ENCODE assay signal across 12 cellular contexts in genomic region chr14:68928770-68929550, GRCh38. TPM values are rescaled to one million over a fixed set of nuclear protein-coding genes. Genes with fewer than 3 reads are reported as not detected.
DNase-seq lines count a peak whose midpoint lies in the region; ATAC-seq, FAIRE-seq and TF ChIP-seq lines count a peak whose summit lies in the region.
"Had no signal": no experiment of that assay in that cellular context is flagged by ENCODE, and none has a peak within 500 bp of the region (broad histone marks: within the 10 kb centered on the region; RNA-seq: fewer than 3 reads in every experiment).

No MANE protein-coding gene starts in this region.

- no peak overlapping the region for H2BK5ac ChIP-seq in H1 (ENCODE audit: low read depth, low read length)

- peaks cover 29 to 65% (median 49%) of the 10 kb centered on the region in 11 experiments for H3K36me3 ChIP-seq in BLaER1 treated with 17β-estradiol and CSF1 and Interleukin-3, amounts not matched to agents 10 nM and 100 nM
- H3K36me3 ChIP-seq in H1 (ENCODE audit: control insufficient read depth in 2 of 4, insufficient read depth in 4 of 4, low read length in 3 of 4), result peaks cover 0 to 12% (median 2%) of the 10 kb centered on the region in 4 experiments; a peak in 2 of 8 replicates
- no peaks in the 10 kb centered on the region for H3K36me3 ChIP-seq in neural progenitor cell

- no peak overlapping the region for H2AFZ ChIP-seq in H1 (ENCODE audit: low read length)
- H2AFZ ChIP-seq in neural progenitor cell (replicated peaks), result no peak overlapping the region

- no peak overlapping the region for H2BK12ac ChIP-seq in H1 (ENCODE audit: low read depth, low read length)

- peaks cover 18% of the 10 kb centered on the region for H3K36me3 Mint-ChIP-seq in neural progenitor cell

- no peak overlapping the region for H3K18ac ChIP-seq in H1 (ENCODE audit: extremely low read depth, low read length)

- H2BK120ac ChIP-seq in H1 (replicated peaks; ENCODE audit: low read depth, low read length), result no peak overlapping the region

- H2BK20ac ChIP-seq in H1 (ENCODE audit: low read length), result no peak overlapping the region

- H4K20me1 ChIP-seq in BLaER1 treated with 17β-estradiol and CSF1 and Interleukin-3, amounts not matched to agents 10 nM and 100 nM, result peaks cover 11 to 99% (median 75%) of the 10 kb centered on the region in 11 experiments; a peak in 19 of 22 replicates
- H4K20me1 ChIP-seq in H1 (replicated peaks in 1 of 2; ENCODE audit: control insufficient read depth in 1 of 2, insufficient read depth in 2 of 2, low read length in 2 of 2) (peaks cover 17 to 30% of the 10 kb centered on the region in 2 experiments), neural progenitor cell (ENCODE audit: low read depth) (peaks cover 52% of the 10 kb centered on the region)

- TF ChIP-seq EP300 in H1 (IDR thresholded peaks at IDR 0.05; ENCODE audit: borderline replicate concordance in 1 of 2, low read depth in 2 of 2, low read length in 2 of 2), result no peak

- DNase-seq in HTR-8/SVneo (ENCODE audit: insufficient read length, low spot score) (no peak), H1 (ENCODE audit: low read depth in 1 of 2, low spot score in 2 of 2) (no peak), neural progenitor cell (ENCODE audit: low spot score) (no peak), NCI-H526 (lab: John Stamatoyannopoulos, UW) (no peak)
- no peak for DNase-seq in stimulated activated CD4-positive, alpha-beta T cell treated with anti-CD3 and anti-CD28 coated beads, Interleukin-4, amount 100 ng/mL, for 24 hours
- no peak for DNase-seq in stimulated activated CD4-positive, alpha-beta T cell treated with anti-CD3 and anti-CD28 coated beads, Interleukin-4, amount 100 ng/mL, for 1 hour
- DNase-seq: NCI-H2029 treated with DMSO at 0.1 percent for 48 hours, SW 1271 had no signal

- no peak overlapping the region for H2AK5ac ChIP-seq in H1 (ENCODE audit: low read depth, low read length)

- H3K23ac ChIP-seq in H1 (ENCODE audit: insufficient read length), result no peak overlapping the region

- peaks cover 12 to 97% of the 10 kb centered on the region in 2 experiments for H3K79me2 ChIP-seq in H1 (ENCODE audit: control insufficient read depth in 1 of 2, insufficient read depth in 2 of 2, low read length in 2 of 2)
- H3K79me2 ChIP-seq in neural progenitor cell (ENCODE audit: low read depth), result peaks cover 70% of the 10 kb centered on the region

- peaks cover 19 to 27% (median 24%) of the 10 kb centered on the region in 11 experiments for H3K9me3 ChIP-seq in BLaER1 treated with 17β-estradiol and CSF1 and Interleukin-3, amounts not matched to agents 10 nM and 100 nM (replicated peaks in 1 of 11)
- H3K9me3 ChIP-seq in H1 (ENCODE audit: insufficient read depth in 2 of 2, low read depth in 1 of 2, low read length in 1 of 2) (no peaks in the 10 kb centered on the region), neural progenitor cell (ENCODE audit: low read depth) (no peaks in the 10 kb centered on the region)

- peaks cover 20% of the 10 kb centered on the region for H3K79me1 ChIP-seq in H1 (ENCODE audit: low read depth, low read length)

- H3K27me3 ChIP-seq in BLaER1 treated with 17β-estradiol and CSF1 and Interleukin-3, amounts not matched to agents 10 nM and 100 nM, result no peaks in the 10 kb centered on the region
- H3K27me3 ChIP-seq in H1 (replicated peaks in 1 of 4; ENCODE audit: control insufficient read depth in 3 of 4, extremely low read depth in 1 of 4, insufficient read depth in 3 of 4, low read length in 3 of 4) (no peaks in the 10 kb centered on the region), neural progenitor cell (no peaks in the 10 kb centered on the region)

- H3K9me3 Mint-ChIP-seq in neural progenitor cell, result peaks cover 9% of the 10 kb centered on the region

- no peak overlapping the region for H3K4ac ChIP-seq in H1 (replicated peaks; ENCODE audit: insufficient read length, low read depth, low read length)

- H3K4me2 ChIP-seq in BLaER1 treated with 17β-estradiol and CSF1 and Interleukin-3, amounts not matched to agents 10 nM and 100 nM, result peak overlapping the region; percentile 49 to 86 (median 61)
- no peak overlapping the region for H3K4me2 ChIP-seq in H1 (ENCODE audit: insufficient read depth in 1 of 2, low read depth in 2 of 2, low read length in 2 of 2)
- no peak overlapping the region for H3K4me2 ChIP-seq in neural progenitor cell

- H3K4me1 ChIP-seq in BLaER1 treated with 17β-estradiol and CSF1 and Interleukin-3, amounts not matched to agents 10 nM and 100 nM, result peaks cover 27 to 81% (median 45%) of the 10 kb centered on the region in 10 experiments
- peaks cover 0 to 3% (median 1%) of the 10 kb centered on the region in 4 experiments; a peak in 4 of 7 replicates for H3K4me1 ChIP-seq in H1 (replicated peaks in 1 of 4; ENCODE audit: control insufficient read depth in 3 of 4, insufficient read depth in 4 of 4, low read length in 3 of 4)
- peaks cover 14% of the 10 kb centered on the region for H3K4me1 ChIP-seq in neural progenitor cell

- peak overlapping the region; percentile 69 for H3K27ac Mint-ChIP-seq in neural progenitor cell

- H3K14ac ChIP-seq in H1 (ENCODE audit: insufficient read length), result no peak overlapping the region

- FAIRE-seq in HTR-8/SVneo (lab: Jason Lieb, UNC), result peak; percentile 98
- FAIRE-seq in H1 (lab: Jason Lieb, UNC), result no peak
- FAIRE-seq: keratinocyte had no signal

- H3K9ac ChIP-seq in BLaER1 treated with 17β-estradiol and CSF1 and Interleukin-3, amounts not matched to agents 10 nM and 100 nM, result peak overlapping the region in 9 of 11 experiments; percentile 10 to 55 (median 43); a peak in 10 of 22 replicates
- H3K9ac ChIP-seq in H1 (replicated peaks in 1 of 4; ENCODE audit: extremely low read depth in 1 of 4, low read depth in 3 of 4, low read length in 3 of 4) (no peak overlapping the region), neural progenitor cell (no peak overlapping the region)

- no peaks in the 10 kb centered on the region for H3F3A ChIP-seq in neural progenitor cell (ENCODE audit: low read depth)

- no peak overlapping the region for H3K4me3 Mint-ChIP-seq in neural progenitor cell

- no peak overlapping the region for H2BK15ac ChIP-seq in H1 (ENCODE audit: low read length)

- H4K91ac ChIP-seq in H1 (replicated peaks; ENCODE audit: insufficient read length, low read length), result no peak overlapping the region

- POLR2A ChIA-PET in H1 (lab: Charles Lee; ENCODE audit: partially characterized antibody), result interaction anchor here (1.0 to 1.8 kb wide), 3 partner anchors 9 to 40 kb away, joined by 3 to 8 read pairs (median 3); no protein-coding TSS in a partner anchor

- no peak for ATAC-seq in activated CD4-positive, CD25-positive, alpha-beta regulatory T cell treated with anti-CD3 and anti-CD28 coated beads, Interleukin-2, amount 50 U/mL, for 24 hours

- TF ChIP-seq POLR2A in H1 (IDR thresholded peaks at IDR 0.05; ENCODE audit: control extremely low read depth in 1 of 2, low read depth in 2 of 2, low read length in 2 of 2), result no peak

- no peak overlapping the region for H4K5ac ChIP-seq in H1 (ENCODE audit: insufficient read length, low read depth, low read length)

- no peak overlapping the region for H3K56ac ChIP-seq in H1 (replicated peaks; ENCODE audit: insufficient read length, low read depth, low read length)

- peak overlapping the region; percentile 21 for H4K8ac ChIP-seq in H1 (ENCODE audit: extremely low read depth, insufficient read depth, low read length)

- H3K27me3 Mint-ChIP-seq in neural progenitor cell (ENCODE audit: insufficient read depth, low read depth), result no peaks in the 10 kb centered on the region

- TF ChIP-seq RAD21 in H1 (IDR thresholded peaks at IDR 0.05 in 1 of 2, conservative IDR thresholded peaks at IDR 0.05 in 1 of 2; ENCODE audit: low read depth in 2 of 2, low read length in 2 of 2), result no peak

- WGBS in H1 (ENCODE audit: extremely low coverage in 1 of 2, insufficient coverage in 1 of 2, insufficient read length in 1 of 2, insufficient replicate concordance in 2 of 2, low coverage in 1 of 2, low lambda C conversion rate in 2 of 2, missing lambda C conversion rate in 1 of 2), 2 experiments, result 90% methylated on average over 21 of the region's 22 CpGs; no CpG with 5 or more reads in 1 of the 2 experiments

- TF ChIP-seq CTCF in H1 (IDR thresholded peaks at IDR 0.05; ENCODE audit: control extremely low read depth in 1 of 3, insufficient read depth in 1 of 3, low read depth in 1 of 3, low read length in 3 of 3) (no peak), neural progenitor cell (IDR thresholded peaks at IDR 0.05) (no peak)

- CTCF ChIA-PET in H1 (lab: Charles Lee; ENCODE audit: partially characterized antibody), result interaction anchor here (1.8 to 22.6 kb wide), 5 partner anchors 11 to 179 kb away, joined by 5 to 291 read pairs (median 186); no protein-coding TSS in a partner anchor

- H3K27ac ChIP-seq in BLaER1 treated with 17β-estradiol and CSF1 and Interleukin-3, amounts not matched to agents 10 nM and 100 nM, result peak overlapping the region in 9 of 11 experiments; percentile 50 to 72 (median 62); a peak in 14 of 22 replicates
- H3K27ac ChIP-seq in H1 (ENCODE audit: low read depth, low read length) (no peak overlapping the region), neural progenitor cell (no peak overlapping the region)
- H3K27ac ChIP-seq: C4-2B had no signal

- no peaks in the 10 kb centered on the region for H3K23me2 ChIP-seq in H1 (ENCODE audit: low read depth, low read length)

- H3K4me1 Mint-ChIP-seq in neural progenitor cell, result peaks cover 35% of the 10 kb centered on the region

- no peak overlapping the region for H3K4me3 ChIP-seq in BLaER1 treated with 17β-estradiol and CSF1 and Interleukin-3, amounts not matched to agents 10 nM and 100 nM
- no peak overlapping the region for H3K4me3 ChIP-seq in H1 (ENCODE audit: extremely low read depth in 1 of 4, insufficient read depth in 2 of 4, low read depth in 3 of 4, low read length in 4 of 4)
- no peak overlapping the region for H3K4me3 ChIP-seq in neural progenitor cell

TF ChIP-seq in H1, 55 proteins besides CTCF, POLR2A, EP300 and RAD21 (continues in another document):
- no peak for TF ChIP-seq USF2 (IDR thresholded peaks at IDR 0.05; ENCODE audit: low read length)

RNA-seq across cellular contexts. Expression of gene ACTN1, which starts 50.1 kb away (rescaled TPM):
- total RNA-seq in H1 (2021; fragmentation: NEBNext Ultra II Directional; extraction: Animal tissue kit (Norgen Biotek cat#: 25700)), result 253 and 262 TPM in 2 replicates
- 236 and 302 TPM in 2 replicates for polyA plus RNA-seq in H1 (2011; rRNA removed)
- polyA plus RNA-seq in H1 (2011; cell fraction: cytosol; rRNA removed), result 181 TPM
- 508 TPM for polyA plus RNA-seq in H1 (2011; cell fraction: nucleus; rRNA removed)
- polyA plus RNA-seq in H1 (2012, experiment 1 of 2), result 230 to 270 TPM (median 252 TPM) in 4 replicates
- 133 TPM for polyA plus RNA-seq in H1 (2012, experiment 2 of 2)
- 162 TPM for polyA plus RNA-seq in H1 (2013, experiment 1 of 2)
- polyA plus RNA-seq in H1 (2013, experiment 2 of 2), result 147 TPM
- polyA minus RNA-seq in H1 (2011; rRNA and poly(A)+ RNA removed), result 205 and 224 TPM in 2 replicates
- 222 TPM for polyA minus RNA-seq in H1 (2011; cell fraction: cytosol; rRNA and poly(A)+ RNA removed)
- 201 TPM for polyA minus RNA-seq in H1 (2011; cell fraction: nucleus; rRNA and poly(A)+ RNA removed)
- total RNA-seq in neural progenitor cell (ENCODE audit: low replicate concordance), result 70.7 and 97.7 TPM in 2 replicates

Comparison
In these comparisons a context has a peak if more than half of its experiments do, and no peak if none do; other contexts are left out.
1. H3K27ac ChIP-seq: peak in BLaER1 treated with 17β-estradiol and CSF1 and Interleukin-3, amounts not matched to agents 10 nM and 100 nM (9 of 11); none in H1 (single experiment) and neural progenitor cell (single experiment).
2. H3K4me2 ChIP-seq: peak in BLaER1 treated with 17β-estradiol and CSF1 and Interleukin-3, amounts not matched to agents 10 nM and 100 nM (11 of 11); none in H1 (0 of 2) and neural progenitor cell (single experiment).
3. H3K9ac ChIP-seq: peak in BLaER1 treated with 17β-estradiol and CSF1 and Interleukin-3, amounts not matched to agents 10 nM and 100 nM (9 of 11); none in H1 (0 of 4) and neural progenitor cell (single experiment).